19 cellular contexts compared by ENCODE assay signal in genomic region chr1:204988201-204988600, GRCh38. TPM values are rescaled to one million over a fixed set of nuclear protein-coding genes. Genes with fewer than 3 reads are reported as not detected.
DNase-seq lines count a peak whose midpoint lies in the region; ATAC-seq and TF ChIP-seq lines count a peak whose summit lies in the region.
"Had no signal": no experiment of that assay in that cellular context is flagged by ENCODE, and none has a peak within 500 bp of the region (broad histone marks: within the 10 kb centered on the region; RNA-seq: fewer than 3 reads in every experiment).

No MANE protein-coding gene starts in this region.

- no peak overlapping the region for H2AK5ac ChIP-seq in neuronal stem cell (ENCODE audit: low read depth, low read length)

- no peak overlapping the region for H3K4me3 Mint-ChIP-seq in naive thymus-derived CD4-positive, alpha-beta T cell
- H3K4me3 Mint-ChIP-seq in MCF 10A (ENCODE audit: unreplicated experiment) = no peak overlapping the region
- H3K4me3 Mint-ChIP-seq: CD14-positive monocyte; CD8-positive, alpha-beta T cell; GM23338; H9 had no signal

- peaks cover 10 to 15% (median 12%) of the 10 kb centered on the region in 7 donors for H3K4me1 Mint-ChIP-seq in naive thymus-derived CD4-positive, alpha-beta T cell
- no peaks in the 10 kb centered on the region for H3K4me1 Mint-ChIP-seq in MCF 10A (ENCODE audit: insufficient read depth, unreplicated experiment)

- H3K27me3 ChIP-seq in dorsolateral prefrontal cortex (no peaks in the 10 kb centered on the region), neuronal stem cell (ENCODE audit: control insufficient read depth in 3 of 3, insufficient read depth in 3 of 3, low read depth in 1 of 3, low read length in 3 of 3) (peaks cover 0 to 23% (median 0%) of the 10 kb centered on the region in 3 experiments)
- no peaks in the 10 kb centered on the region for H3K27me3 ChIP-seq in naive thymus-derived CD4-positive, alpha-beta T cell (ENCODE audit: control insufficient read depth in 2 of 2, insufficient read depth in 2 of 2, low read length in 2 of 2)

- CTCF ChIA-PET in naive thymus-derived CD4-positive, alpha-beta T cell (lab: Charles Lee) = interaction anchor here (0.9 to 1.8 kb wide), 3 partner anchors 12 to 268 kb away, joined by 3 to 6 read pairs (median 4); no protein-coding TSS in a partner anchor
- CTCF ChIA-PET in MCF 10A (lab: Yijun Ruan, JAX) = interaction anchor here (0.7 to 14.2 kb wide), 26 partner anchors 8 to 521 kb away, joined by 3 to 331 read pairs (median 10); no protein-coding TSS in a partner anchor

- no peaks in the 10 kb centered on the region for H3K9me3 Mint-ChIP-seq in naive thymus-derived CD4-positive, alpha-beta T cell
- H3K9me3 Mint-ChIP-seq in MCF 10A (ENCODE audit: unreplicated experiment) = no peaks in the 10 kb centered on the region
- H3K9me3 Mint-ChIP-seq: CD8-positive, alpha-beta T cell; GM23338; H9 had no signal

- intact Hi-C loops in dorsolateral prefrontal cortex (cut with DNase I) (loop anchor here (2.0 to 10.0 kb wide), 6 partner anchors 73 to 337 kb away; partner anchors contain the start of genes RBBP5 (in 2 of the 2) and NUAK2 (in 1 of the 2)), MCF 10A (cut with micrococcal nuclease) (no loop called here)
- intact Hi-C loops in naive thymus-derived CD4-positive, alpha-beta T cell (cut with micrococcal nuclease) = no loop called here

- no peak overlapping the region for H2BK12ac ChIP-seq in neuronal stem cell (ENCODE audit: low read length)

- POLR2A ChIA-PET in naive thymus-derived CD4-positive, alpha-beta T cell (lab: Charles Lee) = no interaction called here
- POLR2A ChIA-PET in MCF 10A (lab: Yijun Ruan, JAX) = interaction anchor here (1.3 to 1.8 kb wide), 2 partner anchors 73 to 241 kb away, joined by 3 to 4 read pairs; no protein-coding TSS in a partner anchor

- H3K18ac ChIP-seq in neuronal stem cell (ENCODE audit: low read length) = no peak overlapping the region

- no peak overlapping the region for H3K14ac ChIP-seq in neuronal stem cell (ENCODE audit: low read length)

- no peak overlapping the region for H4K91ac ChIP-seq in neuronal stem cell (ENCODE audit: low read depth, low read length, poor library complexity)

- H2BK5ac ChIP-seq in neuronal stem cell (ENCODE audit: low read length) = no peak overlapping the region

- H3K4me3 ChIP-seq in dorsolateral prefrontal cortex (no peak overlapping the region), neuronal stem cell (ENCODE audit: low read length in 2 of 2) (no peak overlapping the region)
- no peak overlapping the region for H3K4me3 ChIP-seq in naive thymus-derived CD4-positive, alpha-beta T cell (ENCODE audit: low read length)
- H3K4me3 ChIP-seq: GM23338 had no signal

- H3K4me2 ChIP-seq in neuronal stem cell (ENCODE audit: insufficient read depth, low read length, poor library complexity, severe bottlenecking) = no peak overlapping the region
- H3K4me2 ChIP-seq: GM23338 had no signal

- peaks cover 0 to 11% (median 4%) of the 10 kb centered on the region in 5 donors for H3K27me3 Mint-ChIP-seq in naive thymus-derived CD4-positive, alpha-beta T cell
- H3K27me3 Mint-ChIP-seq in MCF 10A (ENCODE audit: insufficient read depth, unreplicated experiment) = peaks cover 95% of the 10 kb centered on the region

- H3K23ac ChIP-seq in neuronal stem cell (ENCODE audit: low read depth, low read length, poor library complexity) = no peak overlapping the region

- no CpG with 5 or more reads among the region's 4 CpGs for WGBS in neuronal stem cell (ENCODE audit: extremely low coverage in 2 of 2, insufficient read length in 2 of 2, insufficient replicate concordance in 1 of 2), 2 donors

- H3K27ac Mint-ChIP-seq in naive thymus-derived CD4-positive, alpha-beta T cell = no peak overlapping the region
- no peak overlapping the region for H3K27ac Mint-ChIP-seq in MCF 10A (ENCODE audit: low read depth, unreplicated experiment)
- H3K27ac Mint-ChIP-seq: CD8-positive, alpha-beta T cell; GM23338 had no signal

- no peaks in the 10 kb centered on the region for H3K36me3 Mint-ChIP-seq in naive thymus-derived CD4-positive, alpha-beta T cell
- H3K36me3 Mint-ChIP-seq in MCF 10A (ENCODE audit: insufficient read depth, unreplicated experiment) = no peaks in the 10 kb centered on the region
- H3K36me3 Mint-ChIP-seq: CD8-positive, alpha-beta T cell had no signal

- H3K36me3 ChIP-seq in neuronal stem cell (replicated peaks in 1 of 2; ENCODE audit: control insufficient read depth in 2 of 2, insufficient read depth in 2 of 2, low read length in 2 of 2) = no peaks in the 10 kb centered on the region
- no peaks in the 10 kb centered on the region for H3K36me3 ChIP-seq in naive thymus-derived CD4-positive, alpha-beta T cell (ENCODE audit: control insufficient read depth in 2 of 3, insufficient read depth in 3 of 3, low read length in 3 of 3)

- DNase-seq in NCI-H82 (lab: John Stamatoyannopoulos, UW) (peak; percentile 84), NCI-H82 treated with DMSO at 0.1 percent for 48 hours (lab: John Stamatoyannopoulos, UW; ENCODE audit: unreplicated experiment) (no peak), dorsolateral prefrontal cortex (no peak), neuronal stem cell (ENCODE audit: low spot score) (peak; percentile 59), amygdala (lab: John Stamatoyannopoulos, UW) (no peak), MCF 10A (ENCODE audit: unreplicated experiment) (no peak)
- no peak for DNase-seq in naive thymus-derived CD4-positive, alpha-beta T cell
- DNase-seq: CD8-positive, alpha-beta T cell; COR-L47; DMS53; GF-D8; H9 had no signal

- H3K27ac ChIP-seq in dorsolateral prefrontal cortex (peak overlapping the region in 57 of 59 donors; percentile 55 to 100 (median 98)), neuronal stem cell (replicated peaks; ENCODE audit: low read length) (no peak overlapping the region)
- H3K27ac ChIP-seq in naive thymus-derived CD4-positive, alpha-beta T cell (ENCODE audit: low read depth, low read length) = no peak overlapping the region
- H3K27ac ChIP-seq: 22Rv1 had no signal

- no peak overlapping the region for H2BK120ac ChIP-seq in neuronal stem cell (ENCODE audit: low read depth, low read length)

- no peaks in the 10 kb centered on the region for H3K9me3 ChIP-seq in neuronal stem cell (replicated peaks in 1 of 2; ENCODE audit: control insufficient read depth in 2 of 2, insufficient read depth in 1 of 2, low read depth in 1 of 2, low read length in 2 of 2)
- no peaks in the 10 kb centered on the region for H3K9me3 ChIP-seq in naive thymus-derived CD4-positive, alpha-beta T cell (ENCODE audit: control insufficient read depth in 2 of 3, low read length in 3 of 3)

- H3K4me1 ChIP-seq in neuronal stem cell (ENCODE audit: control insufficient read depth in 2 of 2, insufficient read depth in 1 of 2, low read depth in 1 of 2, low read length in 2 of 2) = peaks cover 6 to 38% of the 10 kb centered on the region in 2 donors
- H3K4me1 ChIP-seq in naive thymus-derived CD4-positive, alpha-beta T cell (ENCODE audit: control insufficient read depth in 2 of 2, insufficient read depth in 2 of 2, low read length in 2 of 2) = no peaks in the 10 kb centered on the region

- no peak overlapping the region for H2AFZ ChIP-seq in neuronal stem cell (ENCODE audit: low read length)

- no peak overlapping the region for H2BK15ac ChIP-seq in neuronal stem cell (ENCODE audit: low read length)

- no peak overlapping the region for H4K8ac ChIP-seq in neuronal stem cell (ENCODE audit: low read depth, low read length)

- no peak overlapping the region for H3K9ac ChIP-seq in neuronal stem cell (ENCODE audit: low read depth, low read length, poor library complexity)

- H3K4ac ChIP-seq in neuronal stem cell (ENCODE audit: low read length) = no peak overlapping the region

- no peaks in the 10 kb centered on the region for H3K79me1 ChIP-seq in neuronal stem cell (ENCODE audit: low read depth, low read length)

- BruUV-seq in MCF 10A (replicated peaks; lab: Mats Ljungman, UMichigan) = no TSS peak

- no peak for TF ChIP-seq CTCF in dorsolateral prefrontal cortex (IDR thresholded peaks at IDR 0.05 in 54 of 56, conservative IDR thresholded peaks at IDR 0.05 in 2 of 56; ENCODE audit: low read depth in 1 of 56, partially characterized antibody in 56 of 56)
- TF ChIP-seq CTCF in MCF 10A (IDR thresholded peaks at IDR 0.05; ENCODE audit: unreplicated experiment) = no peak

- no peak for ATAC-seq in naive thymus-derived CD4-positive, alpha-beta T cell
- ATAC-seq in HG03469 (IDR thresholded peaks at IDR 0.05; ENCODE audit: unreplicated experiment) = no peak
- ATAC-seq: CD8-positive, alpha-beta T cell; GM23338; HepG2 had no signal

RNA-seq across cellular contexts. Expression of gene CNTN2, which starts 54.8 kb away (rescaled TPM):
- total RNA-seq in dorsolateral prefrontal cortex (1,000 to 10,000 TPM in 1 of 120 experiments, 100 to 1,000 TPM in 115, 10 to 100 TPM in 4; 87.4 to 1,120 (median 263) TPM), MCF 10A (2022) (0.05 TPM in 1 of 2 replicates, not detected in the other)
- 0.66 TPM for polyA plus RNA-seq in neuronal stem cell (2013, experiment 1 of 2)
- polyA plus RNA-seq in neuronal stem cell (2013, experiment 2 of 2) = 0.66 TPM
- total RNA-seq in naive thymus-derived CD4-positive, alpha-beta T cell = not detected
- polyA plus RNA-seq in naive thymus-derived CD4-positive, alpha-beta T cell = not detected
- total RNA-seq: A673; CD8-positive, alpha-beta T cell; HepG2 had no signal
- polyA plus RNA-seq: BJ, CD14-positive monocyte, HepG2 had no signal

Comparison
In these comparisons a context has a peak if more than half of its experiments do, and no peak if none do; other contexts are left out.
1. DNase-seq: peak in NCI-H82 (single experiment) and neuronal stem cell (single experiment); none in NCI-H82 treated with DMSO at 0.1 percent for 48 hours (single experiment), dorsolateral prefrontal cortex (0 of 10), naive thymus-derived CD4-positive, alpha-beta T cell (0 of 9), amygdala (0 of 56) and MCF 10A (single experiment).
2. H3K27ac ChIP-seq: peak in dorsolateral prefrontal cortex (57 of 59); none in neuronal stem cell (single experiment) and naive thymus-derived CD4-positive, alpha-beta T cell (single experiment).
3. RNA of gene CNTN2, which starts 54.8 kb away (total RNA-seq): 87.4 to 1,120 TPM in dorsolateral prefrontal cortex; 0.05 TPM in MCF 10A and not detected in naive thymus-derived CD4-positive, alpha-beta T cell; every median in the first group is over 10 times any median in the second.
4. intact Hi-C loops: an anchor here in dorsolateral prefrontal cortex (2.0 to 10.0 kb wide); none called in naive thymus-derived CD4-positive, alpha-beta T cell and MCF 10A.